In the genomic region with DNA sequence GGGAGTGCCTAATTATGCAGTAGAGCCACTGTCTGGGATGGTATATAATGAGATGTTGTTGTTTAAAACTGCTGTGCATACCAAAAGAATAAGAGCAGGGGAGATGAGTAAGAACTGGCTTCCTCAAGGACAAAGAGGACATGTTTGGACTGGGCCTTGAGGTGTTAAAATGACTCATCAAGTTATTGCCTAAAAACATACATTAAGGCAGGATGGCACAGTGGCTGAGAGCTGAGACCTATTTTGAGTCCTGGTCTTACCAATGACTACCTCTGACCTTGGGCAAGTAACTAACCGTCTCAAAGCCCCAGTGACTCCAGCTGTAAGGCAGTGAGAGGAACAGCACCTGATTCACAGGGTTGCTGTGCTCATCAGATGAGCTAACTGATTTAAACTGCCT, we compare ENCODE assay signal across 14 cellular contexts.
DNase-seq lines count a peak whose midpoint lies in the region; ATAC-seq and TF ChIP-seq lines count a peak whose summit lies in the region.
"Had no signal": no experiment of that assay in that cellular context is flagged by ENCODE, and none has a peak within 500 bp of the region (broad histone marks: within the 10 kb centered on the region; RNA-seq: fewer than 3 reads in every experiment).

No MANE protein-coding gene starts in this region.

- no peaks in the 10 kb centered on the region for H3K36me3 ChIP-seq in right lobe of liver

- H3K9me3 ChIP-seq in right lobe of liver = no peaks in the 10 kb centered on the region

- no peak overlapping the region for H3K27ac Mint-ChIP-seq in mesothelial cell of epicardium
- H3K27ac Mint-ChIP-seq: effector memory CD8-positive, alpha-beta T cell had no signal

- ATAC-seq in GM18858 (IDR thresholded peaks at IDR 0.05; ENCODE audit: unreplicated experiment) = peak; percentile 90
- ATAC-seq in GM21447 (IDR thresholded peaks at IDR 0.05; ENCODE audit: unreplicated experiment) = peak; percentile 91
- peak; percentile 85 for ATAC-seq in HG03135 (IDR thresholded peaks at IDR 0.05; ENCODE audit: unreplicated experiment)
- ATAC-seq in right lobe of liver = no peak
- ATAC-seq: effector memory CD8-positive, alpha-beta T cell; left colon; right cardiac atrium had no signal

- no peaks in the 10 kb centered on the region for H3K27me3 ChIP-seq in right lobe of liver

- no peak for TF ChIP-seq CTCF in choroid plexus epithelial cell (conservative IDR thresholded peaks at IDR 0.05; ENCODE audit: low read depth, low read length)
- TF ChIP-seq CTCF in mesothelial cell of epicardium (IDR thresholded peaks at IDR 0.05; ENCODE audit: unreplicated experiment) = no peak
- no peak for TF ChIP-seq CTCF in right lobe of liver (IDR thresholded peaks at IDR 0.05)

- H3K27me3 Mint-ChIP-seq in mesothelial cell of epicardium (ENCODE audit: low read depth) = peaks cover 3% of the 10 kb centered on the region

- H3K36me3 Mint-ChIP-seq in mesothelial cell of epicardium = no peaks in the 10 kb centered on the region

- TF ChIP-seq POLR2A in right lobe of liver (IDR thresholded peaks at IDR 0.05) = no peak

- H3K27ac ChIP-seq in right lobe of liver = no peak overlapping the region

- peak; percentile 24 for DNase-seq in choroid plexus epithelial cell (ENCODE audit: low read depth)
- no peak for DNase-seq in NCI-H2196 treated with DMSO at 0.1 percent for 48 hours (lab: John Stamatoyannopoulos, UW; ENCODE audit: unreplicated experiment)
- DNase-seq in C1 segment of cervical spinal cord (lab: John Stamatoyannopoulos, UW) = no peak
- DNase-seq in mesothelial cell of epicardium (ENCODE audit: low spot score in 2 of 2, unreplicated experiment in 2 of 2) = no peak
- DNase-seq in right lobe of liver = no peak
- DNase-seq: activated T-cell treated with anti-CD3 and anti-CD28 coated beads, Interleukin-2, amount 50 U/mL, for 4 hours; effector memory CD8-positive, alpha-beta T cell; left colon; MV-4-11; right cardiac atrium; SIG-M5 had no signal

- H3K4me3 ChIP-seq in choroid plexus epithelial cell (ENCODE audit: low read depth, low read length) = no peak overlapping the region
- H3K4me3 ChIP-seq in right lobe of liver = no peak overlapping the region

- H3K4me1 ChIP-seq in right lobe of liver = no peaks in the 10 kb centered on the region

- 57% methylated on average over 1 of the region's 1 CpG for WGBS in right lobe of liver (ENCODE audit: insufficient coverage, low coverage, low lambda C conversion rate, missing lambda C conversion rate)

- H3K9me3 Mint-ChIP-seq in mesothelial cell of epicardium = no peaks in the 10 kb centered on the region
- H3K9me3 Mint-ChIP-seq: activated T-cell treated with anti-CD3 and anti-CD28 coated beads, Interleukin-2, amount 50 U/mL, for 4 hours; effector memory CD8-positive, alpha-beta T cell had no signal

- intact Hi-C loops in right lobe of liver (cut with DNase I) = no loop called here

- H3K4me1 Mint-ChIP-seq in mesothelial cell of epicardium = no peaks in the 10 kb centered on the region

- H3K4me3 Mint-ChIP-seq in mesothelial cell of epicardium = no peak overlapping the region
- H3K4me3 Mint-ChIP-seq: activated T-cell treated with anti-CD3 and anti-CD28 coated beads, Interleukin-2, amount 50 U/mL, for 4 hours; effector memory CD8-positive, alpha-beta T cell had no signal

Comparison
In these comparisons a context has a peak if more than half of its experiments do, and no peak if none do; other contexts are left out.
1. ATAC-seq: peak in GM18858 (single experiment), GM21447 (single experiment) and HG03135 (single experiment); none in right lobe of liver (0 of 4).